ENCODE assay signal across 24 cellular contexts in the genomic region with DNA sequence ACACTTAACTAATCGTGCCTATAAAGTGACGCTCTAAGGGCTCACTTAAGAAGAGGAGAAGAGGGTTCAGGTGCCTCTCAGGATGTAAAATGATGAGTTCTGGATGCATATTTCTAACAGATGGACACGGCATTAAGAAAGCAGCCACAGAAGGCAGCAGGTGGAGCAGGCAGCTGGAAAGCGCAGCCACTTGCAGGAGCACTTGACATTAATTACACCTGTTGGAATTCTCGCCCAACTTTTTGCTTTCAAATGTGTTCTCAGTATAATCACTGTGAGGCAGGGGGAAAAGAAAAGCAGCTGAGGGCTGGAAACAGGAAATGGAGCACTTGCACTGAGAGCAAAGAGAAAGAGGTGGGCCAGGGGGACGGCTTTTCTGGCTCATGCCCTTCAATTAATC.
DNase-seq lines count a peak whose midpoint lies in the region; ATAC-seq and TF ChIP-seq lines count a peak whose summit lies in the region.
"Had no signal": no experiment of that assay in that cellular context is flagged by ENCODE, and none has a peak within 500 bp of the region (broad histone marks: within the 10 kb centered on the region; RNA-seq: fewer than 3 reads in every experiment).

No MANE protein-coding gene starts in this region.

- no peaks in the 10 kb centered on the region for H3K27me3 ChIP-seq in effector memory CD4-positive, alpha-beta T cell (replicated peaks; ENCODE audit: control insufficient read depth, insufficient read depth, low read length, poor library complexity, severe bottlenecking)
- H3K27me3 ChIP-seq: esophagus squamous epithelium, pancreas, sigmoid colon, tibial artery had no signal

- H3K9me3 ChIP-seq in effector memory CD4-positive, alpha-beta T cell (ENCODE audit: control insufficient read depth, low read length), result no peaks in the 10 kb centered on the region
- H3K9me3 ChIP-seq: esophagus squamous epithelium, pancreas, sigmoid colon, tibial artery had no signal

- no peaks in the 10 kb centered on the region for H3K4me1 ChIP-seq in effector memory CD4-positive, alpha-beta T cell (ENCODE audit: control insufficient read depth, insufficient read depth, low read length, poor library complexity, severe bottlenecking)
- H3K4me1 ChIP-seq: esophagus squamous epithelium had no signal

- H3K27ac ChIP-seq in effector memory CD4-positive, alpha-beta T cell (ENCODE audit: insufficient read depth, low read length, poor library complexity, severe bottlenecking), result no peak overlapping the region
- H3K27ac ChIP-seq: esophagus squamous epithelium, pancreas, sigmoid colon, tibial artery had no signal

- no peak for TF ChIP-seq CTCF in GM20000 (IDR thresholded peaks at IDR 0.05; ENCODE audit: extremely low read depth, missing control alignments)

- DNase-seq in DMS53 (lab: John Stamatoyannopoulos, UW) (peak; percentile 91), NCI-H146 (lab: John Stamatoyannopoulos, UW) (peak; percentile 96), NCI-H2196 treated with DMSO at 0.1 percent for 48 hours (lab: John Stamatoyannopoulos, UW; ENCODE audit: unreplicated experiment) (peak; percentile 57), SHP77 treated with DMSO at 0.1 percent for 48 hours (lab: John Stamatoyannopoulos, UW) (peak; percentile 96), GM20000 (ENCODE audit: low spot score) (no peak), T-helper 9 cell (no peak)
- DNase-seq in effector memory CD4-positive, alpha-beta T cell, result no peak
- DNase-seq: activated CD4-positive, alpha-beta memory T cell treated with anti-CD3 and anti-CD28 coated beads, Interleukin-2, amount 10 ng/mL, durations not matched to agents 7 days and 5 days; activated naive CD4-positive, alpha-beta T cell treated with Interleukin-2 at 50 U/mL for 16 hours; activated T-cell treated with anti-CD3 and anti-CD28 coated beads, Interleukin-2, amount 50 U/mL, for 24 hours; amygdala; CD4-positive, alpha-beta T cell; EL; esophagus squamous epithelium; mesenchymal stem cell; naive thymus-derived CD4-positive, alpha-beta T cell; NCI-H1930; pancreas; SIG-M5; sigmoid colon; stimulated activated naive CD4-positive, alpha-beta T cell; tibial artery had no signal

- H3K36me3 ChIP-seq in effector memory CD4-positive, alpha-beta T cell (ENCODE audit: control insufficient read depth, insufficient read depth, low read length), result no peaks in the 10 kb centered on the region
- H3K36me3 ChIP-seq: esophagus squamous epithelium, pancreas, sigmoid colon, tibial artery had no signal

- ATAC-seq in HG02970 (IDR thresholded peaks at IDR 0.05; ENCODE audit: low FRiP score, unreplicated experiment), result no peak
- ATAC-seq: naive thymus-derived CD4-positive, alpha-beta T cell had no signal

- H3K4me3 ChIP-seq in effector memory CD4-positive, alpha-beta T cell (ENCODE audit: insufficient read depth, low read depth, low read length, poor library complexity, severe bottlenecking), result no peak overlapping the region
- H3K4me3 ChIP-seq: esophagus squamous epithelium, GM23338, pancreas, sigmoid colon, tibial artery had no signal

Comparison
In these comparisons a context has a peak if more than half of its experiments do, and no peak if none do; other contexts are left out.
1. DNase-seq: peak in DMS53 (single experiment), NCI-H146 (single experiment), NCI-H2196 treated with DMSO at 0.1 percent for 48 hours (single experiment) and SHP77 treated with DMSO at 0.1 percent for 48 hours (single experiment); none in GM20000 (single experiment), effector memory CD4-positive, alpha-beta T cell (0 of 3) and T-helper 9 cell (single experiment).